ENCODE assay signal across 12 cellular contexts in genomic region chr7:154789404-154789803, GRCh38.
DNase-seq lines count a peak whose midpoint lies in the region; ATAC-seq, FAIRE-seq and TF ChIP-seq lines count a peak whose summit lies in the region.
"Had no signal": no experiment of that assay in that cellular context is flagged by ENCODE, and none has a peak within 500 bp of the region (broad histone marks: within the 10 kb centered on the region; RNA-seq: fewer than 3 reads in every experiment).

No MANE protein-coding gene starts in this region.

- ATAC-seq in left cardiac atrium = no peak

- no peak overlapping the region for H3K4me3 Mint-ChIP-seq in T-helper 2 cell treated with Interferon-gamma antibody and Interleukin-4, amounts not matched to agents 5 μg/mL and 100 μg/mL, for 36 hours

- H3K36me3 Mint-ChIP-seq in T-helper 2 cell treated with Interferon-gamma antibody and Interleukin-4, amounts not matched to agents 5 μg/mL and 100 μg/mL, for 36 hours (ENCODE audit: low read depth) = no peaks in the 10 kb centered on the region

- H3K4me1 Mint-ChIP-seq in T-helper 2 cell treated with Interferon-gamma antibody and Interleukin-4, amounts not matched to agents 5 μg/mL and 100 μg/mL, for 36 hours (ENCODE audit: low read depth) = no peaks in the 10 kb centered on the region

- H3K9me3 Mint-ChIP-seq in T-helper 2 cell treated with Interferon-gamma antibody and Interleukin-4, amounts not matched to agents 5 μg/mL and 100 μg/mL, for 36 hours = peaks cover 8% of the 10 kb centered on the region

- DNase-seq in H54 (ENCODE audit: insufficient read length, low spot score) (peak; percentile 17), NCI-H526 (lab: John Stamatoyannopoulos, UW) (peak; percentile 10 to 74), cerebellar cortex (ENCODE audit: low spot score) (peak; percentile 32), posterior cingulate gyrus (peak; percentile 60 to 97 (median 85)), left cardiac atrium (no peak), NCI-H1105 (lab: John Stamatoyannopoulos, UW) (no peak)
- no peak for DNase-seq in T-helper 2 cell treated with Interferon-gamma antibody and Interleukin-4, amounts not matched to agents 5 μg/mL and 100 μg/mL, for 36 hours (ENCODE audit: low spot score)
- DNase-seq: activated naive CD4-positive, alpha-beta T cell treated with Interleukin-2 at 50 U/mL for 16 hours; NCI-H2107; stimulated activated CD8-positive, alpha-beta memory T cell treated with anti-CD3 and anti-CD28 coated beads, Interleukin-4, amount 100 ng/mL, for 48 hours had no signal

- FAIRE-seq in H54 (lab: Jason Lieb, UNC) = no peak
- FAIRE-seq: endothelial cell of umbilical vein, islet of Langerhans had no signal

- H3K27ac Mint-ChIP-seq in T-helper 2 cell treated with Interferon-gamma antibody and Interleukin-4, amounts not matched to agents 5 μg/mL and 100 μg/mL, for 36 hours = no peak overlapping the region

- no peak for TF ChIP-seq POLR2A in H54 (IDR thresholded peaks at IDR 0.05; ENCODE audit: low read depth, low read length)

- intact Hi-C loops in posterior cingulate gyrus (cut with DNase I) (loop anchor here (1.0 to 5.0 kb wide), 2 partner anchors 92 to 149 kb away; no protein-coding TSS in a partner anchor), left cardiac atrium (cut with DNase I) (no loop called here)

- H3K27me3 Mint-ChIP-seq in T-helper 2 cell treated with Interferon-gamma antibody and Interleukin-4, amounts not matched to agents 5 μg/mL and 100 μg/mL, for 36 hours (ENCODE audit: low read depth) = peaks cover 4% of the 10 kb centered on the region

Comparison
In these comparisons a context has a peak if more than half of its experiments do, and no peak if none do; other contexts are left out.
1. DNase-seq: peak in H54 (single experiment), NCI-H526 (2 of 2), cerebellar cortex (single experiment) and posterior cingulate gyrus (10 of 10); none in T-helper 2 cell treated with Interferon-gamma antibody and Interleukin-4, amounts not matched to agents 5 μg/mL and 100 μg/mL, for 36 hours (single experiment), left cardiac atrium (single experiment) and NCI-H1105 (single experiment).